ENCODE assay signal across 25 cellular contexts in genomic region chr6:134310206-134310605, GRCh38. TPM values are rescaled to one million over a fixed set of nuclear protein-coding genes. Genes with fewer than 3 reads are reported as not detected.
DNase-seq lines count a peak whose midpoint lies in the region; ATAC-seq and TF ChIP-seq lines count a peak whose summit lies in the region.
"Had no signal": no experiment of that assay in that cellular context is flagged by ENCODE, and none has a peak within 500 bp of the region (broad histone marks: within the 10 kb centered on the region; RNA-seq: fewer than 3 reads in every experiment).

No MANE protein-coding gene starts in this region.

- peaks cover 0 to 12% (median 3%) of the 10 kb centered on the region in 4 donors for H3K4me1 Mint-ChIP-seq in CD4-positive, CD25-positive, alpha-beta regulatory T cell

- H3K27ac ChIP-seq in CD4-positive, CD25-positive, alpha-beta regulatory T cell (ENCODE audit: insufficient read depth, low read length, poor library complexity, severe bottlenecking), result no peak overlapping the region
- H3K27ac ChIP-seq in spleen, result no peak overlapping the region
- H3K27ac ChIP-seq: prostate gland, right lobe of liver, transverse colon had no signal

- no peak for ATAC-seq in CD4-positive, CD25-positive, alpha-beta regulatory T cell (ENCODE audit: low read depth in 2 of 2)
- ATAC-seq in activated CD4-positive, CD25-positive, alpha-beta regulatory T cell treated with anti-CD3 and anti-CD28 coated beads, Interleukin-2, amount 50 U/mL, for 24 hours, result no peak
- ATAC-seq: left ventricle myocardium superior, right lobe of liver, T-cell, WTC11 had no signal

- WGBS in spleen, 5 donors, result 92 to 99% (median 95%) methylated on average over 2 of the region's 2 CpGs

- H3K36me3 ChIP-seq in CD4-positive, CD25-positive, alpha-beta regulatory T cell (ENCODE audit: control insufficient read depth, insufficient read depth, low read length), result no peaks in the 10 kb centered on the region
- no peaks in the 10 kb centered on the region for H3K36me3 ChIP-seq in spleen
- H3K36me3 ChIP-seq: BE2C, HAP-1, prostate gland, right lobe of liver, stomach, transverse colon had no signal

- no peaks in the 10 kb centered on the region for H3K36me3 Mint-ChIP-seq in CD4-positive, CD25-positive, alpha-beta regulatory T cell
- H3K36me3 Mint-ChIP-seq: T-cell, WTC11 had no signal

- TF ChIP-seq CTCF in choroid plexus epithelial cell (conservative IDR thresholded peaks at IDR 0.05; ENCODE audit: low read depth, low read length) (no peak), spleen (IDR thresholded peaks at IDR 0.05 in 8 of 11, conservative IDR thresholded peaks at IDR 0.05 in 3 of 11) (no peak)

- no peak overlapping the region for H3K4me3 Mint-ChIP-seq in CD4-positive, CD25-positive, alpha-beta regulatory T cell
- H3K4me3 Mint-ChIP-seq: activated CD4-positive, alpha-beta T cell treated with anti-CD3 and anti-CD28 coated beads, Interleukin-2, amount 10 ng/mL, durations not matched to agents 7 days and 5 days; T-cell; WTC11 had no signal

- H3K27ac Mint-ChIP-seq in CD4-positive, CD25-positive, alpha-beta regulatory T cell, result peak overlapping the region in 2 of 3 donors; percentile 27 to 43
- H3K27ac Mint-ChIP-seq: activated CD4-positive, alpha-beta T cell treated with anti-CD3 and anti-CD28 coated beads, Interleukin-2, amount 10 ng/mL, durations not matched to agents 7 days and 5 days; T-cell; WTC11 had no signal

- H3K27me3 ChIP-seq in CD4-positive, CD25-positive, alpha-beta regulatory T cell (ENCODE audit: control insufficient read depth, insufficient read depth, low read length), result no peaks in the 10 kb centered on the region
- no peaks in the 10 kb centered on the region for H3K27me3 ChIP-seq in spleen (replicated peaks in 1 of 7)
- H3K27me3 ChIP-seq: BE2C, right lobe of liver, stomach, transverse colon had no signal

- intact Hi-C loops in spleen (cut with DNase I; ENCODE audit: low total_unique reads), result no loop called here

- TF ChIP-seq POLR2A in spleen (IDR thresholded peaks at IDR 0.05), result no peak

- peaks cover 22% of the 10 kb centered on the region for H3K27me3 Mint-ChIP-seq in CD4-positive, CD25-positive, alpha-beta regulatory T cell

- H3K4me1 ChIP-seq in CD4-positive, CD25-positive, alpha-beta regulatory T cell (ENCODE audit: control insufficient read depth, insufficient read depth, low read length, poor library complexity, severe bottlenecking), result no peaks in the 10 kb centered on the region
- peaks cover 0 to 13% (median 0%) of the 10 kb centered on the region in 6 donors for H3K4me1 ChIP-seq in spleen
- H3K4me1 ChIP-seq: BE2C, prostate gland, right lobe of liver, transverse colon had no signal

- no peaks in the 10 kb centered on the region for H3K9me3 ChIP-seq in CD4-positive, CD25-positive, alpha-beta regulatory T cell (ENCODE audit: control insufficient read depth in 2 of 2, low read length in 2 of 2)
- H3K9me3 ChIP-seq in spleen, result no peaks in the 10 kb centered on the region
- H3K9me3 ChIP-seq: BE2C, HAP-1, prostate gland, right lobe of liver, stomach, transverse colon had no signal

- no peak for DNase-seq in CD4-positive, CD25-positive, alpha-beta regulatory T cell
- DNase-seq in RPMI7951 (ENCODE audit: low read depth) (peak; percentile 39), choroid plexus epithelial cell (ENCODE audit: low read depth) (peak; percentile 29), myocyte (ENCODE audit: low read depth) (peak; percentile 31), spleen (no peak), UCSD-AML1 (lab: John Stamatoyannopoulos, UW; ENCODE audit: unreplicated experiment) (no peak)
- no peak for DNase-seq in effector CD4-positive, alpha-beta T cell
- DNase-seq: activated CD4-positive, alpha-beta T cell treated with anti-CD3 and anti-CD28 coated beads, Interleukin-2, amount 10 ng/mL, durations not matched to agents 7 days and 5 days; BE2C; effector CD8-positive, alpha-beta T cell; left ventricle myocardium superior; NCI-H1048; NCI-H187 treated with DMSO at 0.1 percent for 48 hours; NCI-H524 treated with DMSO at 0.1 percent for 48 hours; OCI-M1; right lobe of liver; stimulated activated CD4-positive, alpha-beta T cell treated with anti-CD3 and anti-CD28 coated beads, Interleukin-12 subunit alpha, Interleukin-12 subunit beta, amount 100 ng/mL, for 4 hours; stimulated activated CD4-positive, alpha-beta T cell treated with anti-CD3 and anti-CD28 coated beads, Interleukin-2, amount 100 ng/mL, for 48 hours; stomach; T-cell; transverse colon had no signal

- no peak overlapping the region for H3K4me3 ChIP-seq in CD4-positive, CD25-positive, alpha-beta regulatory T cell (ENCODE audit: low read depth, low read length)
- H3K4me3 ChIP-seq in choroid plexus epithelial cell (ENCODE audit: low read depth, low read length) (no peak overlapping the region), spleen (no peak overlapping the region)
- H3K4me3 ChIP-seq: HAP-1, prostate gland, right lobe of liver, stomach, transverse colon had no signal

- peaks cover 0 to 2% (median 0%) of the 10 kb centered on the region in 7 donors for H3K9me3 Mint-ChIP-seq in CD4-positive, CD25-positive, alpha-beta regulatory T cell
- H3K9me3 Mint-ChIP-seq: activated CD4-positive, alpha-beta T cell treated with anti-CD3 and anti-CD28 coated beads, Interleukin-2, amount 10 ng/mL, durations not matched to agents 7 days and 5 days; T-cell; WTC11 had no signal

RNA-seq across cellular contexts. Expression of gene SGK1, which starts 7.7 kb away (rescaled TPM):
- 193 TPM for total RNA-seq in CD4-positive, CD25-positive, alpha-beta regulatory T cell
- polyA plus RNA-seq in CD4-positive, CD25-positive, alpha-beta regulatory T cell, result 1 to 10 TPM; 3.6 to 8.6 (median 4.0) TPM
- total RNA-seq in RPMI7951 (2014; rRNA removed; shearing (Covaris generic)), result 93.7 and 118 TPM in 2 replicates
- total RNA-seq in myocyte, result 16.7 and 28.0 TPM in 2 replicates
- 30.9 TPM for polyA plus RNA-seq in myocyte (2012)
- 10 to 100 TPM; 41.1 to 80.1 (median 53.3) TPM for total RNA-seq in spleen
- 10 to 100 TPM; 12.3 to 46.1 (median 26.5) TPM for polyA plus RNA-seq in spleen

Comparison
In these comparisons a context has a peak if more than half of its experiments do, and no peak if none do; other contexts are left out.
1. DNase-seq: peak in RPMI7951 (single experiment), choroid plexus epithelial cell (single experiment) and myocyte (single experiment); none in CD4-positive, CD25-positive, alpha-beta regulatory T cell (0 of 3), spleen (single experiment), UCSD-AML1 (single experiment) and effector CD4-positive, alpha-beta T cell (single experiment).